ENCODE assay signal across 32 cellular contexts in the genomic region with DNA sequence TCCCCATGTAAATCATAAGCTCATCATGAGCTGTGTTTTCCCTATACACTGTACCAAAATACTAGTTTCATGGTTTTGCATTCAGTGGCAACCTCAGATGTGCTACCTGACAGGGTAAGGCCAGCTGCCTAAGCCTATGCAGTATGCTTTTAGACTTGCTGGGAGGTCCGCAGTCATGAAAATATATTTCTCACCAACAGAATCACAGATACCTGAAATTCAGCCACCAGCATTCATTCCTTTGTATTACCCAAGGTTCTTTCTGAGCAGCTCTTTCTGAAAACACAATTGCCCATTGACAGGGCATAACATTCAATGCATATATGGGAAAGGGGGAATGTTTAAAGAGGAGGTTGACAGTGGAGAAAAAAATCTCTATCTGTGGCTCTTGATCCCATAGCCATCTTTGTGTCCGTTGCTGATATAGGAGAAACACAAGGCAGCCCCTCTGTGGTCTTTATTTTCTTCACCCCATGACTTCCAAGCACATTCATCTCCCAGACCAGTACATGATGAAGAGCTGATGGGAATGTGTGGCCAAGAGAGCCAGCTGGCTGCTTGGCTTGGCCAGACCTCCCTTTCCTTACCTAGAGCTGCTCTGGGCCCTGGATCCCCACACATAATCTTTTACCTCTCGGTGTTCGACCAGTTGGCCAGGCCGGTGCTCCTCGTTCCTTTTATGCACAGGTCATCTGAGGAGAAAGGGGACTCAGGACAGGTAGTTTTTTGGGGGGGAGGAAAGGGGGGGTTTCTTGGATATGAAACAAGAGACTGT.
"Had no signal": no experiment of that assay in that cellular context is flagged by ENCODE, and none has a peak within 500 bp of the region (broad histone marks: within the 10 kb centered on the region; RNA-seq: fewer than 3 reads in every experiment).

No MANE protein-coding gene starts in this region.

- H3K4me1 ChIP-seq: adrenal gland, body of pancreas, breast epithelium had no signal

- H3K27ac ChIP-seq: adrenal gland, body of pancreas, brain microvascular endothelial cell, breast epithelium, WERI-Rb-1 had no signal

- FAIRE-seq: astrocyte, TTC549 had no signal

- H3K27me3 ChIP-seq: adrenal gland, body of pancreas, brain microvascular endothelial cell, breast epithelium had no signal

- H3K4me3 ChIP-seq: adrenal gland, body of pancreas, breast epithelium had no signal

- DNase-seq: activated CD4-positive, alpha-beta memory T cell treated with anti-CD3 and anti-CD28 coated beads, Interleukin-2, amount 10 ng/mL, durations not matched to agents 7 days and 5 days; activated CD4-positive, alpha-beta T cell treated with anti-CD3 and anti-CD28 coated beads for 1 hour; activated CD4-positive, alpha-beta T cell treated with anti-CD3 and anti-CD28 coated beads for 36 hours; activated CD4-positive, alpha-beta T cell treated with anti-CD3 and anti-CD28 coated beads for 48 hours; activated CD4-positive, alpha-beta T cell treated with anti-CD3 and anti-CD28 coated beads, Interleukin-2, amount 10 ng/mL, durations not matched to agents 7 days and 5 days; activated CD4-positive, alpha-beta T cell treated with anti-CD3 and anti-CD28 coated beads, Interleukin-2, amount 50 U/mL, for 48 hours; activated CD4-positive, CD25-positive, alpha-beta regulatory T cell; activated CD8-positive, alpha-beta memory T cell treated with anti-CD3 and anti-CD28 coated beads for 24 hours; activated CD8-positive, alpha-beta memory T cell treated with anti-CD3 and anti-CD28 coated beads, Interleukin-2, amount 10 ng/mL, durations not matched to agents 7 days and 5 days; activated CD8-positive, alpha-beta memory T cell treated with anti-CD3 and anti-CD28 coated beads, Interleukin-2, amount 50 U/mL, for 48 hours; activated CD8-positive, alpha-beta T cell treated with anti-CD3 and anti-CD28 coated beads, Interleukin-2, amount 10 ng/mL, durations not matched to agents 7 days and 5 days; activated effector memory CD4-positive, alpha-beta T cell treated with anti-CD3 and anti-CD28 coated beads, Interleukin-2, amount 50 U/mL, for 16 hours; activated gamma-delta T cell treated with Interleukin-2 at 50 U/mL for 16 hours; activated naive CD4-positive, alpha-beta T cell; activated naive CD4-positive, alpha-beta T cell treated with anti-CD3 and anti-CD28 coated beads for 36 hours; activated naive CD4-positive, alpha-beta T cell treated with anti-CD3 and anti-CD28 coated beads, Interleukin-2, amount 50 U/mL, for 16 hours; activated naive CD8-positive, alpha-beta T cell treated with anti-CD3 and anti-CD28 coated beads for 36 hours; activated T-cell treated with anti-CD3 and anti-CD28 coated beads, Interleukin-2, amount 50 U/mL, for 24 hours; activated T-cell treated with anti-CD3 and anti-CD28 coated beads, Interleukin-2, amount 50 U/mL, for 48 hours; adrenal gland; amniotic stem cell; aorta; body of pancreas; brain microvascular endothelial cell; central memory CD4-positive, alpha-beta T cell; T-helper 1 cell; T-helper 2 cell; T-helper 9 cell; WERI-Rb-1 had no signal

- H3K9me3 ChIP-seq: adrenal gland, body of pancreas, breast epithelium had no signal

- H3K36me3 ChIP-seq: adrenal gland, brain microvascular endothelial cell, breast epithelium, WERI-Rb-1 had no signal
